Comparison of ENCODE assay signal across 15 cellular contexts in genomic region chr12:112022241-112023016, GRCh38. TPM values are rescaled to one million over a fixed set of nuclear protein-coding genes. Genes with fewer than 3 reads are reported as not detected.
DNase-seq lines count a peak whose midpoint lies in the region; ATAC-seq and TF ChIP-seq lines count a peak whose summit lies in the region.
"Had no signal": no experiment of that assay in that cellular context is flagged by ENCODE, and none has a peak within 500 bp of the region (broad histone marks: within the 10 kb centered on the region; RNA-seq: fewer than 3 reads in every experiment).

No MANE protein-coding gene starts in this region.

- in situ Hi-C loops in HAP-1 (cut with MboI; ENCODE audit: low sequenced_read_pairs) = no loop called here

- no peak for DNase-seq in activated CD4-positive, alpha-beta T cell treated with anti-CD3 and anti-CD28 coated beads for 36 hours
- DNase-seq in activated CD4-positive, alpha-beta T cell treated with anti-CD3 and anti-CD28 coated beads for 48 hours = no peak
- no peak for DNase-seq in activated T-helper 2 cell treated with anti-CD3 and anti-CD28 coated beads, Interferon-gamma antibody, Interleukin-2, Interleukin-4, amounts not matched to agents 10 μg/mL and 5 μg/mL and 100 μg/mL, durations not matched to agents 14 hours and 24 hours and 36 hours (ENCODE audit: low spot score)
- DNase-seq in naive thymus-derived CD4-positive, alpha-beta T cell = no peak
- DNase-seq in HAP-1 (ENCODE audit: low spot score in 2 of 2) (no peak), amygdala (lab: John Stamatoyannopoulos, UW) (no peak)
- DNase-seq: ACHN; activated gamma-delta T cell treated with Interleukin-2 at 50 U/mL for 16 hours; foreskin melanocyte; Kasumi-1; NCI-H524; stimulated activated CD4-positive, alpha-beta T cell treated with anti-CD3 and anti-CD28 coated beads, Interleukin-4, amount 100 ng/mL, for 4 hours had no signal

- H3K4me1 ChIP-seq in naive thymus-derived CD4-positive, alpha-beta T cell (ENCODE audit: control insufficient read depth in 2 of 2, insufficient read depth in 2 of 2, low read length in 2 of 2) = peaks cover 0 to 24% of the 10 kb centered on the region in 2 donors
- peaks cover 14% of the 10 kb centered on the region for H3K4me1 ChIP-seq in HAP-1

- H3K27ac Mint-ChIP-seq in activated CD4-positive, alpha-beta T cell treated with anti-CD3 and anti-CD28 coated beads for 36 hours = peak overlapping the region; percentile 10
- H3K27ac Mint-ChIP-seq in activated T-helper 2 cell treated with anti-CD3 and anti-CD28 coated beads, Interferon-gamma antibody, Interleukin-2, Interleukin-4, amounts not matched to agents 10 μg/mL and 5 μg/mL and 100 μg/mL, durations not matched to agents 14 hours and 24 hours and 36 hours = peak overlapping the region; percentile 60
- peak overlapping the region in 7 of 9 donors; percentile 4 to 72 (median 57) for H3K27ac Mint-ChIP-seq in naive thymus-derived CD4-positive, alpha-beta T cell

- POLR2A ChIA-PET in activated CD4-positive, alpha-beta T cell treated with anti-CD3 and anti-CD28 coated beads for 36 hours (lab: Charles Lee) = interaction anchor here (1.1 to 1.7 kb wide), 2 partner anchors 8 to 12 kb away, joined by 3 to 9 read pairs; no protein-coding TSS in a partner anchor
- POLR2A ChIA-PET in naive thymus-derived CD4-positive, alpha-beta T cell (lab: Charles Lee) = interaction anchor here (0.8 to 2.9 kb wide), 5 partner anchors 8 to 194 kb away, joined by 3 to 10 read pairs (median 3); partner anchors contain the start of genes ERP29 and TMEM116

- H3K27ac ChIP-seq in naive thymus-derived CD4-positive, alpha-beta T cell (ENCODE audit: low read depth, low read length) = no peak overlapping the region
- H3K27ac ChIP-seq: neutrophil had no signal

- H3K4me3 Mint-ChIP-seq in activated CD4-positive, alpha-beta T cell treated with anti-CD3 and anti-CD28 coated beads for 36 hours = no peak overlapping the region
- no peak overlapping the region for H3K4me3 Mint-ChIP-seq in activated T-helper 2 cell treated with anti-CD3 and anti-CD28 coated beads, Interferon-gamma antibody, Interleukin-2, Interleukin-4, amounts not matched to agents 10 μg/mL and 5 μg/mL and 100 μg/mL, durations not matched to agents 14 hours and 24 hours and 36 hours (ENCODE audit: low read depth)
- H3K4me3 Mint-ChIP-seq in naive thymus-derived CD4-positive, alpha-beta T cell = no peak overlapping the region

- H3K27me3 Mint-ChIP-seq in activated CD4-positive, alpha-beta T cell treated with anti-CD3 and anti-CD28 coated beads for 36 hours = no peaks in the 10 kb centered on the region
- no peaks in the 10 kb centered on the region for H3K27me3 Mint-ChIP-seq in activated T-helper 2 cell treated with anti-CD3 and anti-CD28 coated beads, Interferon-gamma antibody, Interleukin-2, Interleukin-4, amounts not matched to agents 10 μg/mL and 5 μg/mL and 100 μg/mL, durations not matched to agents 14 hours and 24 hours and 36 hours (ENCODE audit: low read depth)
- H3K27me3 Mint-ChIP-seq in naive thymus-derived CD4-positive, alpha-beta T cell = no peaks in the 10 kb centered on the region

- CTCF ChIA-PET in activated CD4-positive, alpha-beta T cell treated with anti-CD3 and anti-CD28 coated beads for 36 hours (lab: Charles Lee) = interaction anchor here (0.7 to 2.2 kb wide), 2 partner anchors 77 to 101 kb away, joined by 3 to 10 read pairs; no protein-coding TSS in a partner anchor
- CTCF ChIA-PET in naive thymus-derived CD4-positive, alpha-beta T cell (lab: Charles Lee) = interaction anchor here (1.0 to 1.1 kb wide), 4 partner anchors 8 to 78 kb away, joined by 3 to 4 read pairs (median 4); no protein-coding TSS in a partner anchor

- H3K4me1 Mint-ChIP-seq in activated CD4-positive, alpha-beta T cell treated with anti-CD3 and anti-CD28 coated beads for 36 hours = peaks cover 46% of the 10 kb centered on the region
- H3K4me1 Mint-ChIP-seq in activated T-helper 2 cell treated with anti-CD3 and anti-CD28 coated beads, Interferon-gamma antibody, Interleukin-2, Interleukin-4, amounts not matched to agents 10 μg/mL and 5 μg/mL and 100 μg/mL, durations not matched to agents 14 hours and 24 hours and 36 hours (ENCODE audit: low read depth) = peaks cover 22% of the 10 kb centered on the region
- peaks cover 26 to 74% (median 53%) of the 10 kb centered on the region in 7 donors for H3K4me1 Mint-ChIP-seq in naive thymus-derived CD4-positive, alpha-beta T cell

- peaks cover 45% of the 10 kb centered on the region for H3K36me3 Mint-ChIP-seq in activated CD4-positive, alpha-beta T cell treated with anti-CD3 and anti-CD28 coated beads for 36 hours (ENCODE audit: low read depth)
- H3K36me3 Mint-ChIP-seq in activated T-helper 2 cell treated with anti-CD3 and anti-CD28 coated beads, Interferon-gamma antibody, Interleukin-2, Interleukin-4, amounts not matched to agents 10 μg/mL and 5 μg/mL and 100 μg/mL, durations not matched to agents 14 hours and 24 hours and 36 hours (ENCODE audit: low read depth) = peaks cover 68% of the 10 kb centered on the region
- H3K36me3 Mint-ChIP-seq in naive thymus-derived CD4-positive, alpha-beta T cell = peaks cover 4 to 23% (median 18%) of the 10 kb centered on the region in 5 donors

- no peak for ATAC-seq in activated CD4-positive, alpha-beta T cell treated with anti-CD3 and anti-CD28 coated beads for 36 hours
- no peak for ATAC-seq in naive thymus-derived CD4-positive, alpha-beta T cell
- no peak for ATAC-seq in HG02763 (IDR thresholded peaks at IDR 0.05; ENCODE audit: unreplicated experiment)

- H3K4me3 ChIP-seq in naive thymus-derived CD4-positive, alpha-beta T cell (ENCODE audit: low read length) = no peak overlapping the region
- no peak overlapping the region for H3K4me3 ChIP-seq in HAP-1

- H3K27me3 ChIP-seq in naive thymus-derived CD4-positive, alpha-beta T cell (ENCODE audit: control insufficient read depth in 2 of 2, insufficient read depth in 2 of 2, low read length in 2 of 2) = no peaks in the 10 kb centered on the region
- H3K27me3 ChIP-seq in HAP-1 (ENCODE audit: low read depth) = no peaks in the 10 kb centered on the region
- H3K27me3 ChIP-seq: neutrophil had no signal

- H3K9me3 ChIP-seq in naive thymus-derived CD4-positive, alpha-beta T cell (ENCODE audit: control insufficient read depth in 2 of 3, low read length in 3 of 3) = no peaks in the 10 kb centered on the region
- H3K9me3 ChIP-seq in HAP-1 = no peaks in the 10 kb centered on the region
- H3K9me3 ChIP-seq: neutrophil had no signal

- peaks cover 0 to 51% (median 10%) of the 10 kb centered on the region in 3 experiments for H3K36me3 ChIP-seq in naive thymus-derived CD4-positive, alpha-beta T cell (ENCODE audit: control insufficient read depth in 2 of 3, insufficient read depth in 3 of 3, low read length in 3 of 3)
- H3K36me3 ChIP-seq in HAP-1 (replicated peaks) = peaks cover 54% of the 10 kb centered on the region

- peak; percentile 10 for TF ChIP-seq POLR2A in GM19099 (IDR thresholded peaks at IDR 0.05; ENCODE audit: extremely low read depth, insufficient read length, low read depth)

- intact Hi-C loops in activated CD4-positive, alpha-beta T cell treated with anti-CD3 and anti-CD28 coated beads for 36 hours (cut with DNase I, micrococcal nuclease) = no loop called here
- intact Hi-C loops in activated T-helper 2 cell treated with anti-CD3 and anti-CD28 coated beads, Interferon-gamma antibody, Interleukin-2, Interleukin-4, amounts not matched to agents 10 μg/mL and 5 μg/mL and 100 μg/mL, durations not matched to agents 14 hours and 24 hours and 36 hours (cut with micrococcal nuclease) = no loop called here
- intact Hi-C loops in naive thymus-derived CD4-positive, alpha-beta T cell (cut with micrococcal nuclease) = no loop called here

- H3K9me3 Mint-ChIP-seq in activated CD4-positive, alpha-beta T cell treated with anti-CD3 and anti-CD28 coated beads for 36 hours (ENCODE audit: low read depth) = no peaks in the 10 kb centered on the region
- H3K9me3 Mint-ChIP-seq in activated T-helper 2 cell treated with anti-CD3 and anti-CD28 coated beads, Interferon-gamma antibody, Interleukin-2, Interleukin-4, amounts not matched to agents 10 μg/mL and 5 μg/mL and 100 μg/mL, durations not matched to agents 14 hours and 24 hours and 36 hours = no peaks in the 10 kb centered on the region
- no peaks in the 10 kb centered on the region for H3K9me3 Mint-ChIP-seq in naive thymus-derived CD4-positive, alpha-beta T cell

RNA-seq across cellular contexts. Expression of gene ERP29, which starts 9.2 kb away (rescaled TPM):
- total RNA-seq in activated CD4-positive, alpha-beta T cell treated with anti-CD3 and anti-CD28 coated beads for 36 hours = 10 to 100 TPM; 79.7 to 87.3 TPM
- 58.9 and 59.9 TPM in 2 replicates for total RNA-seq in activated T-helper 2 cell treated with anti-CD3 and anti-CD28 coated beads, Interferon-gamma antibody, Interleukin-2, Interleukin-4, amounts not matched to agents 10 μg/mL and 5 μg/mL and 100 μg/mL, durations not matched to agents 14 hours and 24 hours and 36 hours
- total RNA-seq in naive thymus-derived CD4-positive, alpha-beta T cell = 100 to 1,000 TPM; 115 to 184 (median 127) TPM
- 100 to 1,000 TPM; 219 to 253 TPM for polyA plus RNA-seq in naive thymus-derived CD4-positive, alpha-beta T cell

RNA-seq across cellular contexts. Expression of gene TMEM116, which starts 9.5 kb away (rescaled TPM):
- total RNA-seq in activated CD4-positive, alpha-beta T cell treated with anti-CD3 and anti-CD28 coated beads for 36 hours = 10 to 100 TPM; 11.2 to 12.5 TPM
- 7.2 and 9.0 TPM in 2 replicates for total RNA-seq in activated T-helper 2 cell treated with anti-CD3 and anti-CD28 coated beads, Interferon-gamma antibody, Interleukin-2, Interleukin-4, amounts not matched to agents 10 μg/mL and 5 μg/mL and 100 μg/mL, durations not matched to agents 14 hours and 24 hours and 36 hours
- 10 to 100 TPM; 12.6 to 29.3 (median 23.0) TPM for total RNA-seq in naive thymus-derived CD4-positive, alpha-beta T cell
- polyA plus RNA-seq in naive thymus-derived CD4-positive, alpha-beta T cell = 10 to 100 TPM in 1 of 2 donors, 1 to 10 TPM in 1; 8.7 to 13.3 TPM

Comparison
In these comparisons a context has a peak if more than half of its experiments do, and no peak if none do; other contexts are left out.
1. H3K27ac Mint-ChIP-seq: peak in every context shown above with its lines; median percentile 60 in activated T-helper 2 cell treated with anti-CD3 and anti-CD28 coated beads, Interferon-gamma antibody, Interleukin-2, Interleukin-4, amounts not matched to agents 10 μg/mL and 5 μg/mL and 100 μg/mL, durations not matched to agents 14 hours and 24 hours and 36 hours; 57 in naive thymus-derived CD4-positive, alpha-beta T cell; 10 in activated CD4-positive, alpha-beta T cell treated with anti-CD3 and anti-CD28 coated beads for 36 hours.